In genomic region chr11:44366741-44367140, GRCh38 we compare ENCODE assay signal across 1 cellular context.
TF ChIP-seq lines count a peak whose summit lies in the region.

No MANE protein-coding gene starts in this region.

TF ChIP-seq in GM23338, 12 proteins besides CTCF, POLR2A, EP300 and RAD21 (continued from another document):
- TF ChIP-seq ZNF462 (CRISPR knock-in tag; IDR thresholded peaks at IDR 0.05) (no peak), ETS1 (IDR thresholded peaks at IDR 0.05) (no peak), ZNF331 (CRISPR knock-in tag; IDR thresholded peaks at IDR 0.05; ENCODE audit: low read depth) (no peak), JUNB (IDR thresholded peaks at IDR 0.05; ENCODE audit: unreplicated experiment) (no peak), CREB1 (CRISPR knock-in tag; IDR thresholded peaks at IDR 0.05; ENCODE audit: low read depth) (no peak), EZH2phosphoT487 (IDR thresholded peaks at IDR 0.05; ENCODE audit: unreplicated experiment) (no peak), EZH2 (IDR thresholded peaks at IDR 0.05; ENCODE audit: low read depth, unreplicated experiment) (no peak)
